30 cellular contexts compared by ENCODE assay signal in the genomic region with DNA sequence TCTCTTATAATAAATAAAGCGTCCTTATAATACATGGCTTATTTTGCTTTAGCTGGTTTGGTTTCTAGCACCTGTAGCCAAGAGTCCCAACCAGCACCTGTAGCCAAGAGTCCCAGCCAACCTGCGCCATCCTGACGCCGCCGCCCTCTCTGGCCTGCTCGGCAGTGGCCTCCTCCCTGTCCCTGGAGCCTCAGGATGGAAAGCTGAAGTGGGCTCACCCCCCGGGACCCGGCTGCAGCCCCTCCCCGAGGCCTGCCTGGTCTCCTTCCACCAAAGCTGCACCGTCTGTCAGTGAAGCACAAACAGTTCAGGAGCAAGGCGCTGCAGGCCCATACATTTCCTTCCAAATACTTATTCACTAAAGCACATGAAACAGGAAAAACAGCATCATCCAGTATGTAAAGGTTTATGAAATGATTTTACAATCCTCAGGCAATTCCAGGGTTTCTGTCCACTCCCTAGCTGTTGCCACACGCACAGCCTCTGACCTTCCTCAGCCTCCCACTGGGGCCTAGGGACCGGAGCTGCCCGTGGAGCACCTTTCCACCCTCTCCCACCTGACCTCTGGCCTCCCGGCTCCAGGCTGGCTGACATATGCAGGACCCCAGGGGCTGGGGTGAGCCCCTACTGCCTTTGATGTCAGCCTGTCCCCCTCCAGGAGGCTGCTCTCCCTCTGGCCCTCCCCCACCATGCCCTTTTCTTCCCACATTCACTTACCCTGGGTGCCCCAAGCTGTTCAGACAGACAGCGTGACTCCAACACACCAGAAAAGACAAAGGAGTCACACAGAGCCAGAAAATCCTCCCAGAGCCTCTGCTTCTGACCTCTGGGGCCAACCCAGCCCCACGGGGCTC.
DNase-seq lines count a peak whose midpoint lies in the region; ATAC-seq and TF ChIP-seq lines count a peak whose summit lies in the region.
"Had no signal": no experiment of that assay in that cellular context is flagged by ENCODE, and none has a peak within 500 bp of the region (broad histone marks: within the 10 kb centered on the region; RNA-seq: fewer than 3 reads in every experiment).

No MANE protein-coding gene starts in this region.

- H3K14ac ChIP-seq in trophoblast cell (ENCODE audit: low read length): no peak overlapping the region

- H4K12ac ChIP-seq in trophoblast cell (ENCODE audit: low read depth, low read length): no peak overlapping the region

- H3K18ac ChIP-seq in trophoblast cell (ENCODE audit: low read length): no peak overlapping the region

- H3K4me1 ChIP-seq in hepatocyte (ENCODE audit: insufficient read depth) (peaks cover 50% of the 10 kb centered on the region), trophoblast cell (ENCODE audit: control insufficient read depth in 1 of 2, insufficient read depth in 2 of 2, low read length in 2 of 2) (peaks cover 20 to 40% of the 10 kb centered on the region in 2 experiments)
- H3K4me1 ChIP-seq: BE2C, gastroesophageal sphincter, pancreas, SJSA1 had no signal

- in situ Hi-C loops in SK-MEL-5 (cut with HindIII; ENCODE audit: low pct_unique_long_range_greater_than_20kb, low sequenced_read_pairs): no loop called here

- H3K27me3 ChIP-seq in hepatocyte: no peaks in the 10 kb centered on the region
- H3K27me3 ChIP-seq in trophoblast cell (ENCODE audit: insufficient read depth, low read length): no peaks in the 10 kb centered on the region
- H3K27me3 ChIP-seq: BE2C, SJSA1 had no signal

- CTCF ChIA-PET in Calu3 (lab: Charles Lee): no interaction called here

- H3K79me2 ChIP-seq in hepatocyte (no peaks in the 10 kb centered on the region), trophoblast cell (ENCODE audit: control insufficient read depth, insufficient read depth, low read length, poor library complexity) (no peaks in the 10 kb centered on the region)

- no peak overlapping the region for H3K23ac ChIP-seq in trophoblast cell (ENCODE audit: low read length)

- no peak overlapping the region for H2BK12ac ChIP-seq in trophoblast cell (ENCODE audit: low read length)

- peak overlapping the region; percentile 2 for H3K4me2 ChIP-seq in hepatocyte
- no peak overlapping the region for H3K4me2 ChIP-seq in trophoblast cell (ENCODE audit: low read length)

- H3K4ac ChIP-seq in trophoblast cell (ENCODE audit: low read depth, low read length): no peak overlapping the region

- peak overlapping the region; percentile 50 for H3K27ac Mint-ChIP-seq in Calu3 (ENCODE audit: unreplicated experiment)
- H3K27ac Mint-ChIP-seq: mesothelial cell of epicardium; stimulated activated effector memory CD8-positive, alpha-beta T cell treated with anti-CD3 and anti-CD28 coated beads, Interleukin-12 subunit alpha, Interleukin-12 subunit beta, amount 100 ng/mL, for 72 hours; T-helper 1 cell treated with Interleukin-12 subunit alpha and Interleukin-12 subunit beta and Interleukin-4 antibody, amounts not matched to agents 30 μg/mL and 1 μg/mL, for 36 hours had no signal

- H3K9me2 ChIP-seq in hepatocyte (replicated peaks; ENCODE audit: insufficient read depth): no peaks in the 10 kb centered on the region

- H3K4me3 ChIP-seq in hepatocyte (no peak overlapping the region), trophoblast cell (ENCODE audit: low read depth, low read length) (no peak overlapping the region)
- H3K4me3 ChIP-seq: gastroesophageal sphincter, GM23248, pancreas, SJSA1 had no signal

- no peak overlapping the region for H3K9ac ChIP-seq in trophoblast cell (ENCODE audit: low read length)
- H3K9ac ChIP-seq: GM23248 had no signal

- H3K27ac ChIP-seq in hepatocyte (peak overlapping the region; percentile 80), trophoblast cell (ENCODE audit: low read depth, low read length) (peak overlapping the region; percentile 84)
- H3K27ac ChIP-seq: gastroesophageal sphincter, GM23248, pancreas, SJSA1 had no signal

- no peaks in the 10 kb centered on the region for H3K36me3 ChIP-seq in hepatocyte (replicated peaks; ENCODE audit: insufficient read depth, low read depth)
- H3K36me3 ChIP-seq in trophoblast cell (ENCODE audit: control insufficient read depth in 1 of 2, insufficient read depth in 2 of 2, low read length in 2 of 2): no peaks in the 10 kb centered on the region
- H3K36me3 ChIP-seq: BE2C, gastroesophageal sphincter, pancreas, SJSA1 had no signal

- peaks cover 10% of the 10 kb centered on the region for H3K79me1 ChIP-seq in trophoblast cell (ENCODE audit: low read length)

- WGBS in hepatocyte (ENCODE audit: low lambda C conversion rate, missing lambda C conversion rate): 72% methylated on average over 17 of the region's 17 CpGs
- no CpG with 5 or more reads among the region's 17 CpGs for WGBS in trophoblast cell (ENCODE audit: extremely low coverage, insufficient coverage, insufficient read length)

- H2BK5ac ChIP-seq in trophoblast cell (ENCODE audit: low read depth, low read length, poor library complexity): peak overlapping the region; percentile 7

- H2AFZ ChIP-seq in hepatocyte: no peak overlapping the region
- no peak overlapping the region for H2AFZ ChIP-seq in trophoblast cell (ENCODE audit: insufficient read depth, low read length, poor library complexity)
- H2AFZ ChIP-seq: GM23248 had no signal

- H4K8ac ChIP-seq in trophoblast cell (ENCODE audit: low read depth, low read length): no peak overlapping the region

- H3K9me3 Mint-ChIP-seq in Calu3 (ENCODE audit: low read depth, unreplicated experiment): no peaks in the 10 kb centered on the region
- H3K9me3 Mint-ChIP-seq: activated naive CD4-positive, alpha-beta T cell treated with anti-CD3 and anti-CD28 coated beads, Interleukin-2, amount 50 U/mL, for 72 hours; mesothelial cell of epicardium; naive B cell; stimulated activated effector memory CD8-positive, alpha-beta T cell treated with anti-CD3 and anti-CD28 coated beads, Interleukin-12 subunit alpha, Interleukin-12 subunit beta, amount 100 ng/mL, for 72 hours; T-helper 1 cell treated with Interleukin-12 subunit alpha and Interleukin-12 subunit beta and Interleukin-4 antibody, amounts not matched to agents 30 μg/mL and 1 μg/mL, for 36 hours had no signal

- H3K4me3 Mint-ChIP-seq in Calu3 (ENCODE audit: low read depth, unreplicated experiment): peak overlapping the region; percentile 46
- H3K4me3 Mint-ChIP-seq: mesothelial cell of epicardium; naive B cell; stimulated activated effector memory CD8-positive, alpha-beta T cell treated with anti-CD3 and anti-CD28 coated beads, Interleukin-12 subunit alpha, Interleukin-12 subunit beta, amount 100 ng/mL, for 72 hours; T-helper 1 cell treated with Interleukin-12 subunit alpha and Interleukin-12 subunit beta and Interleukin-4 antibody, amounts not matched to agents 30 μg/mL and 1 μg/mL, for 36 hours had no signal

- peak overlapping the region; percentile 80 for H4K91ac ChIP-seq in trophoblast cell (ENCODE audit: low read depth, low read length)

- H3K36me3 Mint-ChIP-seq in Calu3 (ENCODE audit: insufficient read depth, unreplicated experiment): peaks cover 4% of the 10 kb centered on the region
- H3K36me3 Mint-ChIP-seq: activated naive CD4-positive, alpha-beta T cell treated with anti-CD3 and anti-CD28 coated beads, Interleukin-2, amount 50 U/mL, for 72 hours; mesothelial cell of epicardium; naive B cell; stimulated activated effector memory CD8-positive, alpha-beta T cell treated with anti-CD3 and anti-CD28 coated beads, Interleukin-12 subunit alpha, Interleukin-12 subunit beta, amount 100 ng/mL, for 72 hours had no signal

- no peak for DNase-seq in Calu3
- DNase-seq in SK-MEL-5 (ENCODE audit: low read depth, low spot score): peak; percentile 45
- DNase-seq in hepatocyte (ENCODE audit: low spot score): no peak
- DNase-seq in trophoblast cell: no peak
- DNase-seq in activated naive CD4-positive, alpha-beta T cell (lab: John Stamatoyannopoulos, UW): no peak
- DNase-seq in globus pallidus (ENCODE audit: low spot score): no peak
- DNase-seq: activated CD4-positive, alpha-beta T cell treated with anti-CD3 and anti-CD28 coated beads, Interleukin-2, amount 50 U/mL, for 48 hours; activated CD8-positive, alpha-beta memory T cell treated with anti-CD3 and anti-CD28 coated beads, Interleukin-2, amount 50 U/mL, for 4 hours; BE2C; GM23248; KG1; left ventricle myocardium superior; MM.1S; naive B cell; NCI-H1417; NCI-H2081 treated with DMSO at 0.1 percent for 48 hours; NCI-H345; NCI-H748 treated with DMSO at 0.1 percent for 48 hours; right cardiac atrium; stimulated activated CD4-positive, alpha-beta T cell treated with anti-CD3 and anti-CD28 coated beads, Interleukin-4, amount 100 ng/mL, for 1 hour had no signal

- H2BK120ac ChIP-seq in trophoblast cell (ENCODE audit: insufficient read depth, low read length, poor library complexity): peak overlapping the region; percentile 14

- H3K4me1 Mint-ChIP-seq in Calu3 (ENCODE audit: low read depth, unreplicated experiment): peaks cover 32% of the 10 kb centered on the region

- TF ChIP-seq CTCF in Calu3 (IDR thresholded peaks at IDR 0.05; ENCODE audit: unreplicated experiment) (no peak), hepatocyte (IDR thresholded peaks at IDR 0.05; ENCODE audit: poor library complexity) (no peak)

- no peak for ATAC-seq in GM18909 (IDR thresholded peaks at IDR 0.05; ENCODE audit: poor library complexity, unreplicated experiment)
- ATAC-seq in HG03025 (IDR thresholded peaks at IDR 0.05; ENCODE audit: low FRiP score, unreplicated experiment): no peak
- ATAC-seq: activated CD4-positive, CD25-positive, alpha-beta regulatory T cell treated with anti-CD3 and anti-CD28 coated beads, Interleukin-2, amount 50 U/mL, for 24 hours; activated naive CD4-positive, alpha-beta T cell treated with anti-CD3 and anti-CD28 coated beads, Interleukin-2, amount 50 U/mL, for 72 hours; gastroesophageal sphincter; left ventricle myocardium superior; pancreas; right cardiac atrium; stimulated activated effector memory CD8-positive, alpha-beta T cell treated with anti-CD3 and anti-CD28 coated beads, Interleukin-12 subunit alpha, Interleukin-12 subunit beta, amount 100 ng/mL, for 72 hours had no signal

- no TSS peak for BruUV-seq in Calu3 (replicated peaks; lab: Mats Ljungman, UMichigan)

- no peaks in the 10 kb centered on the region for H4K20me1 ChIP-seq in hepatocyte (ENCODE audit: insufficient read depth, poor library complexity, severe bottlenecking)

- H3K9me3 ChIP-seq in hepatocyte (ENCODE audit: low read depth) (no peaks in the 10 kb centered on the region), trophoblast cell (ENCODE audit: insufficient read depth, low read depth, low read length) (peaks cover 9% of the 10 kb centered on the region)
- H3K9me3 ChIP-seq: BE2C, gastroesophageal sphincter, pancreas had no signal

- H2AK5ac ChIP-seq in trophoblast cell (ENCODE audit: low read length): no peak overlapping the region

- intact Hi-C loops in Calu3 (cut with micrococcal nuclease; ENCODE audit: unreplicated experiment): no loop called here

- H3K27me3 Mint-ChIP-seq in Calu3 (ENCODE audit: unreplicated experiment): peaks cover 9% of the 10 kb centered on the region
